Comparison of ENCODE assay signal across 8 cellular contexts in genomic region chr11:19076744-19077589, GRCh38. TPM values are rescaled to one million over a fixed set of nuclear protein-coding genes. Genes with fewer than 3 reads are reported as not detected.
DNase-seq lines count a peak whose midpoint lies in the region; ATAC-seq and TF ChIP-seq lines count a peak whose summit lies in the region.

No MANE protein-coding gene starts in this region.

- no peak for ATAC-seq in HG02763 (IDR thresholded peaks at IDR 0.05; ENCODE audit: unreplicated experiment)

- DNase-seq in COR-L47 (lab: John Stamatoyannopoulos, UW) (peak; percentile 34), GM20000 (ENCODE audit: low spot score) (peak; percentile 64), M059J (ENCODE audit: low read depth) (peak; percentile 62), T follicular helper cell (ENCODE audit: low read depth) (peak; percentile 26), amygdala (lab: John Stamatoyannopoulos, UW) (peak in 33 of 56 donors; percentile 4 to 73 (median 25)), hippocampal formation (lab: John Stamatoyannopoulos, UW) (peak; percentile 25 to 53)
- DNase-seq in stimulated activated CD4-positive, alpha-beta T cell treated with anti-CD3 and anti-CD28 coated beads, Interleukin-12 subunit alpha, Interleukin-12 subunit beta, amount 100 ng/mL, for 24 hours (ENCODE audit: low read depth in 2 of 2), result peak; percentile 31 to 59

- peak; percentile 94 for TF ChIP-seq CTCF in GM20000 (IDR thresholded peaks at IDR 0.05; ENCODE audit: extremely low read depth, missing control alignments)

RNA-seq across cellular contexts. Expression of gene MRGPRX2, which starts 16.4 kb away (rescaled TPM):
- total RNA-seq in M059J (2014; rRNA removed; shearing (Covaris generic)), result not detected in 2 replicates

RNA-seq across cellular contexts. Expression of gene ZDHHC13, which starts 40.0 kb away (rescaled TPM):
- 41.1 and 55.5 TPM in 2 replicates for total RNA-seq in M059J (2014; rRNA removed; shearing (Covaris generic))
